ENCODE assay signal across 8 cellular contexts in genomic region chr16:84504420-84505248, GRCh38. TPM values are rescaled to one million over a fixed set of nuclear protein-coding genes. Genes with fewer than 3 reads are reported as not detected.
DNase-seq lines count a peak whose midpoint lies in the region; ATAC-seq lines count a peak whose summit lies in the region.

Gene MEAK7 (minus strand): TSS chr16:84504659. CDS start chr16:84498086, 6,573 bp downstream.

- DNase-seq in ACHN: peak; percentile 100
- DNase-seq in NCI-H460 (ENCODE audit: extremely low read depth, low read depth): peak; percentile 95
- DNase-seq in activated CD4-positive, alpha-beta T cell treated with anti-CD3 and anti-CD28 coated beads, Interleukin-2, amount 10 ng/mL, durations not matched to agents 7 days and 5 days: peak; percentile 98
- DNase-seq in dedifferentiated amniotic fluid mesenchymal stem cell (ENCODE audit: extremely low spot score): peak; percentile 97
- peak; percentile 99 for DNase-seq in left lobe of liver (ENCODE audit: low spot score)
- peak; percentile 96 for DNase-seq in stimulated activated CD4-positive, alpha-beta T cell treated with anti-CD3 and anti-CD28 coated beads, Interleukin-2, amount 100 ng/mL, for 4 hours (ENCODE audit: low read depth)

- peaks cover 3% of the 10 kb centered on the region for H3K27me3 Mint-ChIP-seq in activated CD4-positive, alpha-beta T cell treated with anti-CD3 and anti-CD28 coated beads, Interleukin-2, amount 10 ng/mL, durations not matched to agents 7 days and 5 days

- peaks cover 62% of the 10 kb centered on the region for H3K4me1 Mint-ChIP-seq in activated CD4-positive, alpha-beta T cell treated with anti-CD3 and anti-CD28 coated beads, Interleukin-2, amount 10 ng/mL, durations not matched to agents 7 days and 5 days

- peak within 1 kb of the TSS; percentile 88 for H3K4me3 Mint-ChIP-seq in activated CD4-positive, alpha-beta T cell treated with anti-CD3 and anti-CD28 coated beads, Interleukin-2, amount 10 ng/mL, durations not matched to agents 7 days and 5 days

- no peaks in the 10 kb centered on the region for H3K9me3 Mint-ChIP-seq in activated CD4-positive, alpha-beta T cell treated with anti-CD3 and anti-CD28 coated beads, Interleukin-2, amount 10 ng/mL, durations not matched to agents 7 days and 5 days

- peak within 1 kb of the TSS; percentile 90 for H3K27ac Mint-ChIP-seq in activated CD4-positive, alpha-beta T cell treated with anti-CD3 and anti-CD28 coated beads, Interleukin-2, amount 10 ng/mL, durations not matched to agents 7 days and 5 days

- CTCF ChIA-PET in activated CD4-positive, alpha-beta T cell treated with anti-CD3 and anti-CD28 coated beads, Interleukin-2, amount 10 ng/mL, durations not matched to agents 7 days and 5 days (lab: Charles Lee): interaction anchor here (0.5 to 4.0 kb wide), 16 partner anchors 8 to 333 kb away, joined by 3 to 20 read pairs (median 4); partner anchors contain the start of gene TAF1C

- in situ Hi-C loops in ACHN (cut with HindIII; ENCODE audit: low pct_ligation_motif_present, low pct_unique_long_range_greater_than_20kb, low sequenced_read_pairs): loop anchor here (25.0 kb wide), 1 partner anchor 233 kb away; no protein-coding TSS in a partner anchor

- POLR2A ChIA-PET in activated CD4-positive, alpha-beta T cell treated with anti-CD3 and anti-CD28 coated beads, Interleukin-2, amount 10 ng/mL, durations not matched to agents 7 days and 5 days (lab: Charles Lee): no interaction called here

- peak; percentile 99 for ATAC-seq in GM18858 (IDR thresholded peaks at IDR 0.05; ENCODE audit: unreplicated experiment)
- ATAC-seq in HG03095 (IDR thresholded peaks at IDR 0.05; ENCODE audit: unreplicated experiment): peak; percentile 94
- peak; percentile 98 for ATAC-seq in left lobe of liver

- peaks cover 2% of the 10 kb centered on the region for H3K36me3 Mint-ChIP-seq in activated CD4-positive, alpha-beta T cell treated with anti-CD3 and anti-CD28 coated beads, Interleukin-2, amount 10 ng/mL, durations not matched to agents 7 days and 5 days (ENCODE audit: low read depth)

RNA-seq across cellular contexts. Expression of gene MEAK7, which starts in this region (rescaled TPM):
- 9.5 and 10.0 TPM in 2 replicates for total RNA-seq in NCI-H460 (2014; rRNA removed; shearing (Covaris generic))
- polyA plus RNA-seq in NCI-H460 (2014; cell fraction: nucleus; rRNA removed): 19.5 and 21.8 TPM in 2 replicates
- total RNA-seq in activated CD4-positive, alpha-beta T cell treated with anti-CD3 and anti-CD28 coated beads, Interleukin-2, amount 10 ng/mL, durations not matched to agents 7 days and 5 days: 1 to 10 TPM; 8.8 to 10.0 TPM
- total RNA-seq in left lobe of liver: 2.9 TPM

Comparison
In these comparisons a context has a peak if more than half of its experiments do, and no peak if none do; other contexts are left out.
1. Peak in every context shown above with its lines: DNase-seq and ATAC-seq.